ENCODE assay signal across 8 cellular contexts in genomic region chr2:44167908-44168683, GRCh38. TPM values are rescaled to one million over a fixed set of nuclear protein-coding genes. Genes with fewer than 3 reads are reported as not detected.
DNase-seq lines count a peak whose midpoint lies in the region; ATAC-seq and TF ChIP-seq lines count a peak whose summit lies in the region.

No MANE protein-coding gene starts in this region.

- H3K4me1 Mint-ChIP-seq in activated naive CD8-positive, alpha-beta T cell (ENCODE audit: low read depth), result peaks cover 36% of the 10 kb centered on the region

- H3K4me1 ChIP-seq in suprapubic skin, result peaks cover 23% of the 10 kb centered on the region

- H3K9me3 Mint-ChIP-seq in activated naive CD8-positive, alpha-beta T cell (ENCODE audit: low read depth), result no peaks in the 10 kb centered on the region

- peak overlapping the region; percentile 96 for H3K4me3 Mint-ChIP-seq in activated naive CD8-positive, alpha-beta T cell

- H3K27me3 Mint-ChIP-seq in activated naive CD8-positive, alpha-beta T cell, result no peaks in the 10 kb centered on the region

- H3K27ac Mint-ChIP-seq in activated naive CD8-positive, alpha-beta T cell, result peak overlapping the region; percentile 99

- DNase-seq in NCI-H1092 (lab: John Stamatoyannopoulos, UW) (peak; percentile 98), glomerular endothelial cell (ENCODE audit: extremely low read depth, low read depth, low spot score) (peak; percentile 98), nucleus accumbens (lab: John Stamatoyannopoulos, UW) (peak; percentile 96 to 100 (median 100)), suprapubic skin (ENCODE audit: low spot score in 2 of 2) (peak; percentile 100)

- H3K27ac ChIP-seq in suprapubic skin, result peak overlapping the region; percentile 98

- peak; percentile 83 for ATAC-seq in HG02610 (IDR thresholded peaks at IDR 0.05; ENCODE audit: unreplicated experiment)
- peak; percentile 92 for ATAC-seq in SK-N-SH treated with all-trans-retinoic acid at 6 μM for 48 hours

- TF ChIP-seq POLR2A in suprapubic skin (IDR thresholded peaks at IDR 0.05), result peak in 1 of 2 donors; percentile 21

- no peak for TF ChIP-seq CTCF in suprapubic skin (IDR thresholded peaks at IDR 0.05)

- no peaks in the 10 kb centered on the region for H3K36me3 Mint-ChIP-seq in activated naive CD8-positive, alpha-beta T cell

- no peaks in the 10 kb centered on the region for H3K9me3 ChIP-seq in suprapubic skin

- under 1% methylated on average over 41 of the region's 46 CpGs for WGBS in suprapubic skin

- no peaks in the 10 kb centered on the region for H3K27me3 ChIP-seq in suprapubic skin

- TF ChIP-seq EP300 in suprapubic skin (IDR thresholded peaks at IDR 0.05), result no peak

- H3K4me3 ChIP-seq in GM08714 (ENCODE audit: low read length) (peak overlapping the region; percentile 51; the same call in 1 of the 2 replicates), suprapubic skin (peak overlapping the region; percentile 95)

- no peaks in the 10 kb centered on the region for H3K36me3 ChIP-seq in suprapubic skin

TF ChIP-seq in SK-N-SH treated with all-trans-retinoic acid at 6 μM for 48 hours, 23 proteins besides CTCF, POLR2A, EP300 and RAD21:
- TF ChIP-seq ESRRG (CRISPR knock-in tag; IDR thresholded peaks at IDR 0.05), result no peak
- TF ChIP-seq, protein P1, sequence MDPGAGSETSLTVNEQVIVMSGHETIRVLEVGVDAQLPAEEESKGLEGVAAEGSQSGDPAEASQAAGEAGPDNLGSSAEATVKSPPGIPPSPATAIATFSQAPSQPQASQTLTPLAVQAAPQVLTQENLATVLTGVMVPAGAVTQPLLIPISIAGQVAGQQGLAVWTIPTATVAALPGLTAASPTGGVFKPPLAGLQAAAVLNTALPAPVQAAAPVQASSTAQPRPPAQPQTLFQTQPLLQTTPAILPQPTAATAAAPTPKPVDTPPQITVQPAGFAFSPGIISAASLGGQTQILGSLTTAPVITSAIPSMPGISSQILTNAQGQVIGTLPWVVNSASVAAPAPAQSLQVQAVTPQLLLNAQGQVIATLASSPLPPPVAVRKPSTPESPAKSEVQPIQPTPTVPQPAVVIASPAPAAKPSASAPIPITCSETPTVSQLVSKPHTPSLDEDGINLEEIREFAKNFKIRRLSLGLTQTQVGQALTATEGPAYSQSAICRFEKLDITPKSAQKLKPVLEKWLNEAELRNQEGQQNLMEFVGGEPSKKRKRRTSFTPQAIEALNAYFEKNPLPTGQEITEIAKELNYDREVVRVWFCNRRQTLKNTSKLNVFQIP (CRISPR knock-in tag; IDR thresholded peaks at IDR 0.05; ENCODE audit: borderline replicate concordance, low read depth), result no peak
- no peak for TF ChIP-seq ZFP3 (CRISPR knock-in tag; IDR thresholded peaks at IDR 0.05)
- TF ChIP-seq, protein P2, sequence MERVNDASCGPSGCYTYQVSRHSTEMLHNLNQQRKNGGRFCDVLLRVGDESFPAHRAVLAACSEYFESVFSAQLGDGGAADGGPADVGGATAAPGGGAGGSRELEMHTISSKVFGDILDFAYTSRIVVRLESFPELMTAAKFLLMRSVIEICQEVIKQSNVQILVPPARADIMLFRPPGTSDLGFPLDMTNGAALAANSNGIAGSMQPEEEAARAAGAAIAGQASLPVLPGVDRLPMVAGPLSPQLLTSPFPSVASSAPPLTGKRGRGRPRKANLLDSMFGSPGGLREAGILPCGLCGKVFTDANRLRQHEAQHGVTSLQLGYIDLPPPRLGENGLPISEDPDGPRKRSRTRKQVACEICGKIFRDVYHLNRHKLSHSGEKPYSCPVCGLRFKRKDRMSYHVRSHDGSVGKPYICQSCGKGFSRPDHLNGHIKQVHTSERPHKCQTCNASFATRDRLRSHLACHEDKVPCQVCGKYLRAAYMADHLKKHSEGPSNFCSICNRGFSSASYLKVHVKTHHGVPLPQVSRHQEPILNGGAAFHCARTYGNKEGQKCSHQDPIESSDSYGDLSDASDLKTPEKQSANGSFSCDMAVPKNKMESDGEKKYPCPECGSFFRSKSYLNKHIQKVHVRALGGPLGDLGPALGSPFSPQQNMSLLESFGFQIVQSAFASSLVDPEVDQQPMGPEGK (CRISPR knock-in tag; IDR thresholded peaks at IDR 0.05; ENCODE audit: borderline replicate concordance), result peak; percentile 4; the same call in 1 of the 2 replicates
- TF ChIP-seq, protein P3, sequence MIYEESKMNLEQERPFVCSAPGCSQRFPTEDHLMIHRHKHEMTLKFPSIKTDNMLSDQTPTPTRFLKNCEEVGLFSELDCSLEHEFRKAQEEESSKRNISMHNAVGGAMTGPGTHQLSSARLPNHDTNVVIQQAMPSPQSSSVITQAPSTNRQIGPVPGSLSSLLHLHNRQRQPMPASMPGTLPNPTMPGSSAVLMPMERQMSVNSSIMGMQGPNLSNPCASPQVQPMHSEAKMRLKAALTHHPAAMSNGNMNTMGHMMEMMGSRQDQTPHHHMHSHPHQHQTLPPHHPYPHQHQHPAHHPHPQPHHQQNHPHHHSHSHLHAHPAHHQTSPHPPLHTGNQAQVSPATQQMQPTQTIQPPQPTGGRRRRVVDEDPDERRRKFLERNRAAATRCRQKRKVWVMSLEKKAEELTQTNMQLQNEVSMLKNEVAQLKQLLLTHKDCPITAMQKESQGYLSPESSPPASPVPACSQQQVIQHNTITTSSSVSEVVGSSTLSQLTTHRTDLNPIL (CRISPR knock-in tag; IDR thresholded peaks at IDR 0.05; ENCODE audit: low read depth), result 0 out of 2 replicates have a peak, but pooled peaks have one; percentile 2
- TF ChIP-seq ZNF70 (CRISPR knock-in tag; IDR thresholded peaks at IDR 0.05), result peak; percentile 87
- no peak for TF ChIP-seq PPARA (CRISPR knock-in tag; IDR thresholded peaks at IDR 0.05; ENCODE audit: borderline replicate concordance)
- TF ChIP-seq SNAI2 (CRISPR knock-in tag; IDR thresholded peaks at IDR 0.05), result no peak
- no peak for TF ChIP-seq ZFP30 (CRISPR knock-in tag; IDR thresholded peaks at IDR 0.05)
TF ChIP-seq in SK-N-SH treated with all-trans-retinoic acid at 6 μM for 48 hours: peak in this region for 3.

RNA-seq across cellular contexts. Expression of gene PPM1B, which starts 0.6 kb away (rescaled TPM):
- total RNA-seq in glomerular endothelial cell (15.5 and 16.3 TPM in 2 replicates), suprapubic skin (10 to 100 TPM; 28.3 to 63.9 (median 37.9) TPM)

Comparison
In these comparisons a context has a peak if more than half of its experiments do, and no peak if none do; other contexts are left out.
1. Peak in every context shown above with its lines: DNase-seq, ATAC-seq, H3K4me3 ChIP-seq and H3K27ac ChIP-seq.